In the genomic region with DNA sequence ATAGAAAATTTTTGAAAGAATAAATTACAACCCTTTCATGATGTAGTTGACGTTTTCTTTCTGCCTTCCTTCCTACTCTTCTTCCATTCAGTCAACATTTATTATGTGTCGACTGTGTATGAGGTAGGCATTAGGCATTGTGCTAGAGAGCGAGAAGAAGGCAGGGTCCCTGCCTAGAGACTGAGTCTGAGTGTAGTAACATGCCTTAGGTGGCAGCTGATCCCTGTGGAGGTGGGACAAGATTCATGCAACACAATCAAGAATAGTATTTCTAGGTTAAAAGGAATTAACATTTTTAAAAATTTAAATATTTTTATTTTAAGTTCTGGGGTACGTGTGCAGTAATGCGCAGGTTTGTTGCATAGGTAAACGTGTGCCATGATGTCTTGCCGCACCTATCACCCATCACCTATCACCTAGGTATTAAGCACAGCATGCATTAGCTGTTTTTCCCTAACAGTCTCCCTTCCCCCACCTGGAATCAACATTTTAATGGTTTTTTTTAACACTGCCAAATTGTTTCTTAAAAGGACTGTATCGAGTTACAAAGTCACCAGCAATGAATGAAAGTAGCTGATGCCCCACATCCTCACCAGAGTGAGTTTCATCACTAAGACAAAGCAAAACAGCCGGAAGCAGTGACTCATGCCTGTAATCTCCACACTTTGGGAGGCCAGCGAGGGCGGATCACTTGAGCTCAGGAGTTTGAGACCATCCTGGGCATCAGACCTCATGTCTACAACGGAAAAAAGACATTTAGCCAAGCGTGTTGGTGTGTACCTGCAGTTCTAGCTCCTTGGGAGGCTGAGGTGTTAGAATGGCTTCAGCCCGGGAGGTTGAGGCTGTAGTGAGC, we compare ENCODE assay signal across 8 cellular contexts.
DNase-seq lines count a peak whose midpoint lies in the region; ATAC-seq, FAIRE-seq and TF ChIP-seq lines count a peak whose summit lies in the region.

No MANE protein-coding gene starts in this region.

- H3K9me3 ChIP-seq in SJSA1 (replicated peaks) (no peaks in the 10 kb centered on the region), pancreas (no peaks in the 10 kb centered on the region)

- TF ChIP-seq POLR2A in GM12892 (IDR thresholded peaks at IDR 0.05; ENCODE audit: low read depth, low read length), result no peak

- intact Hi-C loops in pancreas (cut with DNase I), result no loop called here

- H3K36me3 ChIP-seq in BJ (ENCODE audit: control insufficient read depth, insufficient read depth, low read length) (no peaks in the 10 kb centered on the region), SJSA1 (no peaks in the 10 kb centered on the region), pancreas (no peaks in the 10 kb centered on the region)

- TF ChIP-seq CTCF in BJ (IDR thresholded peaks at IDR 0.05; ENCODE audit: insufficient read depth, low read depth, low read length), result no peak
- no peak for TF ChIP-seq CTCF in epithelial cell of esophagus (IDR thresholded peaks at IDR 0.05; ENCODE audit: insufficient read depth, low read depth, low read length, missing control alignments)
- TF ChIP-seq CTCF in pancreas (IDR thresholded peaks at IDR 0.05), result no peak

- H3K27ac ChIP-seq in SJSA1 (peak overlapping the region; percentile 61), pancreas (no peak overlapping the region)

- ATAC-seq in pancreas, result peak in 3 of 4 donors; percentile 30 to 70 (median 36)
- ATAC-seq in GM21529 (IDR thresholded peaks at IDR 0.05; ENCODE audit: unreplicated experiment), result no peak
- no peak for ATAC-seq in HG02642 (IDR thresholded peaks at IDR 0.05; ENCODE audit: poor library complexity, unreplicated experiment)

- POLR2A ChIA-PET in BJ (lab: Charles Lee), result no interaction called here

- 78 to 81% methylated on average over 14 of the region's 14 CpGs for WGBS in pancreas, 2 donors

- peak; percentile 96 for FAIRE-seq in HTR-8/SVneo (lab: Jason Lieb, UNC)
- no peak for FAIRE-seq in pancreas (lab: Jason Lieb, UNC)
- FAIRE-seq in GM12892 (lab: Jason Lieb, UNC), result no peak

- H3K4me1 ChIP-seq in SJSA1 (replicated peaks) (peaks cover 37% of the 10 kb centered on the region), pancreas (no peaks in the 10 kb centered on the region)

- H3K4me3 ChIP-seq in BJ (ENCODE audit: low read depth, low read length) (no peak overlapping the region), SJSA1 (no peak overlapping the region), epithelial cell of esophagus (ENCODE audit: low read length) (no peak overlapping the region), pancreas (no peak overlapping the region)

- CTCF ChIA-PET in BJ (lab: Yijun Ruan, JAX), result interaction anchor here (0.6 kb wide), 1 partner anchor 215 kb away, joined by 4 read pairs; no protein-coding TSS in a partner anchor

- H3K27me3 ChIP-seq in BJ (ENCODE audit: control insufficient read depth, insufficient read depth, low read length) (no peaks in the 10 kb centered on the region), SJSA1 (replicated peaks) (no peaks in the 10 kb centered on the region), pancreas (no peaks in the 10 kb centered on the region)

- DNase-seq in BJ (ENCODE audit: low read depth), result peak; percentile 41
- DNase-seq in HTR-8/SVneo (ENCODE audit: insufficient read length, low spot score), result peak; percentile 68
- peak; percentile 86 to 89 for DNase-seq in SJSA1 (ENCODE audit: low read depth in 1 of 2, low spot score in 2 of 2)
- DNase-seq in epithelial cell of esophagus (ENCODE audit: low read depth), result peak; percentile 86
- DNase-seq in pancreas, result no peak
- DNase-seq in GM12892 (ENCODE audit: insufficient read length), result no peak

Comparison
In these comparisons a context has a peak if more than half of its experiments do, and no peak if none do; other contexts are left out.
1. DNase-seq: peak in BJ (single experiment), HTR-8/SVneo (single experiment), SJSA1 (2 of 2) and epithelial cell of esophagus (single experiment); none in pancreas (0 of 6) and GM12892 (single experiment).
2. ATAC-seq: peak in pancreas (3 of 4); none in GM21529 (single experiment) and HG02642 (single experiment).